In the genomic region with DNA sequence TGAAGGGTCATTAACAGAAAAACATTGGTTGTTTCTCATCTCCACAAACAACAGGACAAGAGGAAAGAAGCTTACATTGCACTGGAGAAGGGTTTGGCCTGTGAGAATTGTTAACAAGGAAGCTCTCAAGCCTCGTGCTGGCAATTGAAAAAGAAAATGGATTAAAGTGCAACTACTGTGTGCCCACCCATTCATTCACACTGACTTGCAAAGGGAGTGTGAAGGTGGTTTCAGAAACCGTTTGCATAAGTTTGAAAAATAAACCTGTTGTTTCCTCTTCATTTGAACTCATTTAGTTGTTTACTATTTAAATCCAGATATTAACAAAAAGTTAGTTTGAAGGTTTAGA, we compare ENCODE assay signal across 1 cellular context.
TF ChIP-seq lines count a peak whose summit lies in the region.

No MANE protein-coding gene starts in this region.

TF ChIP-seq in H1, 55 proteins besides CTCF, POLR2A, EP300 and RAD21:
- TF ChIP-seq CTBP2 (IDR thresholded peaks at IDR 0.05; ENCODE audit: borderline replicate concordance, insufficient read depth, insufficient read length, low read length) (no peak), GTF2F1 (IDR thresholded peaks at IDR 0.05; ENCODE audit: borderline replicate concordance, low read depth, low read length) (no peak), BCL11A (IDR thresholded peaks at IDR 0.05; ENCODE audit: low read depth in 2 of 2, low read length in 2 of 2) (no peak), CREB1 (IDR thresholded peaks at IDR 0.05) (no peak), NRF1 (IDR thresholded peaks at IDR 0.05; ENCODE audit: low read depth, low read length) (no peak), SP2 (IDR thresholded peaks at IDR 0.05; ENCODE audit: low read length) (no peak), KDM4A (IDR thresholded peaks at IDR 0.05; ENCODE audit: low read depth, low read length, severe bottlenecking) (no peak), HDAC6 (IDR thresholded peaks at IDR 0.05; ENCODE audit: low read depth, low read length) (no peak)
